ENCODE assay signal across 13 cellular contexts in genomic region chr4:83358410-83358809, GRCh38. TPM values are rescaled to one million over a fixed set of nuclear protein-coding genes. Genes with fewer than 3 reads are reported as not detected.
A peak's percentile ranks its signal among the peaks of the same experiment; 100 is the strongest.
DNase-seq lines count a peak whose midpoint lies in the region; ATAC-seq and TF ChIP-seq lines count a peak whose summit lies in the region.
"Had no signal": no experiment of that assay in that cellular context is flagged by ENCODE, and none has a peak within 500 bp of the region (broad histone marks: within the 10 kb centered on the region; RNA-seq: fewer than 3 reads in every experiment).

No MANE protein-coding gene starts in this region.

- H3K27ac Mint-ChIP-seq in T-cell, result no peak overlapping the region
- H3K27ac Mint-ChIP-seq: activated CD8-positive, alpha-beta T cell treated with anti-CD3 and anti-CD28 coated beads, Interleukin-2, amount 10 ng/mL, durations not matched to agents 7 days and 5 days; CD8-positive, alpha-beta T cell; T-helper 2 cell treated with Interferon-gamma antibody and Interleukin-4, amounts not matched to agents 5 μg/mL and 100 μg/mL, for 36 hours had no signal

- no peaks in the 10 kb centered on the region for H3K27me3 Mint-ChIP-seq in T-cell
- H3K27me3 Mint-ChIP-seq: activated naive CD8-positive, alpha-beta T cell treated with anti-CD3 and anti-CD28 coated beads for 36 hours had no signal

- POLR2A ChIA-PET in T-cell (lab: Charles Lee), result interaction anchor here in 1 of 2 donors (1.6 kb wide), 1 partner anchor 14 kb away, joined by 4 read pairs; no protein-coding TSS in a partner anchor

- H3K27me3 ChIP-seq in right atrium auricular region, result no peaks in the 10 kb centered on the region

- DNase-seq in AG20443 (ENCODE audit: low spot score) (peak; percentile 66), NCI-H226 (peak; percentile 81), choroid plexus epithelial cell (ENCODE audit: low read depth) (peak; percentile 89), myocyte (ENCODE audit: low read depth) (peak; percentile 45), SIG-M5 treated with dmso at 0.1 percent for 504 hours (lab: John Stamatoyannopoulos, UW; ENCODE audit: unreplicated experiment) (no peak), right atrium auricular region (ENCODE audit: low spot score) (no peak), T-cell (no peak), NCI-H2107 (lab: John Stamatoyannopoulos, UW) (no peak)
- DNase-seq: activated CD8-positive, alpha-beta T cell treated with anti-CD3 and anti-CD28 coated beads, Interleukin-2, amount 10 ng/mL, durations not matched to agents 7 days and 5 days; activated naive CD8-positive, alpha-beta T cell treated with anti-CD3 and anti-CD28 coated beads for 36 hours; CD8-positive, alpha-beta T cell; stimulated activated naive CD8-positive, alpha-beta T cell treated with anti-CD3 and anti-CD28 coated beads, Interleukin-15, Interleukin-2, amounts not matched to agents 100 U/mL and 50 U/mL, for 24 hours had no signal

- no peaks in the 10 kb centered on the region for H3K36me3 Mint-ChIP-seq in T-cell
- H3K36me3 Mint-ChIP-seq: activated naive CD8-positive, alpha-beta T cell treated with anti-CD3 and anti-CD28 coated beads for 36 hours; CD8-positive, alpha-beta T cell had no signal

- no peak overlapping the region for H3K4me3 Mint-ChIP-seq in T-cell
- H3K4me3 Mint-ChIP-seq: activated CD8-positive, alpha-beta T cell treated with anti-CD3 and anti-CD28 coated beads, Interleukin-2, amount 10 ng/mL, durations not matched to agents 7 days and 5 days; CD8-positive, alpha-beta T cell; T-helper 2 cell treated with Interferon-gamma antibody and Interleukin-4, amounts not matched to agents 5 μg/mL and 100 μg/mL, for 36 hours had no signal

- peaks cover 0 to 9% (median 6%) of the 10 kb centered on the region in 3 donors for H3K9me3 Mint-ChIP-seq in T-cell

- ATAC-seq in T-cell (replicated peaks in 1 of 4), result no peak
- ATAC-seq: activated CD8-positive, alpha-beta T cell treated with anti-CD3 and anti-CD28 coated beads, Interleukin-2, amount 10 ng/mL, durations not matched to agents 7 days and 5 days; CD8-positive, alpha-beta T cell; stimulated activated naive CD8-positive, alpha-beta T cell treated with anti-CD3 and anti-CD28 coated beads, Interleukin-15, Interleukin-2, amounts not matched to agents 100 U/mL and 50 U/mL, for 24 hours had no signal

- H3K4me1 ChIP-seq in right atrium auricular region, result peaks cover 0 to 11% of the 10 kb centered on the region in 2 donors

- peaks cover 0 to 9% of the 10 kb centered on the region in 2 donors for H3K9me3 ChIP-seq in right atrium auricular region

- TF ChIP-seq CTCF in choroid plexus epithelial cell (conservative IDR thresholded peaks at IDR 0.05; ENCODE audit: low read depth, low read length), result no peak
- no peak for TF ChIP-seq CTCF in right atrium auricular region (IDR thresholded peaks at IDR 0.05)

- H3K4me1 Mint-ChIP-seq in T-cell, result peaks cover 0 to 4% (median 0%) of the 10 kb centered on the region in 3 donors

- no peak overlapping the region for H3K27ac ChIP-seq in right atrium auricular region

- no peaks in the 10 kb centered on the region for H3K36me3 ChIP-seq in right atrium auricular region

- H3K4me3 ChIP-seq in choroid plexus epithelial cell (ENCODE audit: low read depth, low read length) (no peak overlapping the region), right atrium auricular region (no peak overlapping the region)

- CTCF ChIA-PET in T-cell (lab: Charles Lee), result no interaction called here

RNA-seq across cellular contexts. Expression of gene HPSE, which starts 23.8 kb away (rescaled TPM):
- total RNA-seq in myocyte (0.21 and 0.26 TPM in 2 replicates), right atrium auricular region (1 to 10 TPM; 1.0 to 3.4 TPM), T-cell (1 to 10 TPM; 4.5 to 7.2 (median 6.1) TPM)
- 0.06 TPM for polyA plus RNA-seq in myocyte (2012)

Comparison
In these comparisons a context has a peak if more than half of its experiments do, and no peak if none do; other contexts are left out.
1. DNase-seq: peak in AG20443 (single experiment), NCI-H226 (single experiment), choroid plexus epithelial cell (single experiment) and myocyte (single experiment); none in SIG-M5 treated with dmso at 0.1 percent for 504 hours (single experiment), right atrium auricular region (single experiment), T-cell (0 of 34) and NCI-H2107 (single experiment).